In the genomic region with DNA sequence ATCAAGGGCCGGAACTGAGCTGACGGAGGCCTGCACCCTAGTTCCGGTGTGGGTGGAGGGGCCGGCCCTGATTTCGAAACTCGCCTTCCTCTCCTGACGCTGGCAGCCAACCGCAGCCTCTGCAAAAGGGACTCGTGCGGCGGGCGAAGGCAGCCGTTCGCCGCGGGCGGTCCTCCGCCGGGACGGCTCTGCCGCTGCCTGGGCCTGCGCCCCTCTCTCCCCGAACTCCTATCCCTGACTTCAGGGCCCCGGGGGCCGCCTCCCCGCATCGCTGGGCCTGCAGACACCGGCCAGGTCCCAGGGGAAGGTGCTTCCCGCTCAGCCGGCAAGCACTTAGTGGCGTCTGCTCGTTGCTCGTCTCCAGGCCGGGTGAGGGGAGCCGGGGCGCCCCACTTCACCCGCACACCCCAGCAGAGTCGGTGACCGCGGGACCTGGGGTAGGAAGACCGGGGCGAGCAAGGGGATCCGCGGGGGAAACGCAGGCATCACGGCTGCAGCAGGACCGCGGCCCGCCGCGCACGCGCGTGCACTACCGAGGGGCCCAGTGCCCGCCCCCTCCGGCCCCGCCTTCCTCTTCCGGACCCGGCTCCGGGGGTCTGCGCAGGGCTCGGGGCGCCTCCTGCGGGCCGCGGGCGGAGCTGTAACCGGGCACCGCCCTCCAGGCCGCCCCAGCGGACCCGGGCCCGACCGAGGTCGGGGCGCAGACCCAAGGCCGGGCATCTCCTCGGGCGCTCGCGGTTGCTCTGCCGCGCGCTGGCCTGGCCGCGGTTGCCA, we compare ENCODE assay signal across 1 cellular context.
A peak's percentile ranks its signal among the peaks of the same experiment; 100 is the strongest.
TF ChIP-seq lines count a peak whose summit lies in the region.

No MANE protein-coding gene starts in this region.

TF ChIP-seq in WTC11, 78 proteins besides CTCF, POLR2A, EP300 and RAD21 (continued from another document and continues in another):
- TF ChIP-seq, protein P1, sequence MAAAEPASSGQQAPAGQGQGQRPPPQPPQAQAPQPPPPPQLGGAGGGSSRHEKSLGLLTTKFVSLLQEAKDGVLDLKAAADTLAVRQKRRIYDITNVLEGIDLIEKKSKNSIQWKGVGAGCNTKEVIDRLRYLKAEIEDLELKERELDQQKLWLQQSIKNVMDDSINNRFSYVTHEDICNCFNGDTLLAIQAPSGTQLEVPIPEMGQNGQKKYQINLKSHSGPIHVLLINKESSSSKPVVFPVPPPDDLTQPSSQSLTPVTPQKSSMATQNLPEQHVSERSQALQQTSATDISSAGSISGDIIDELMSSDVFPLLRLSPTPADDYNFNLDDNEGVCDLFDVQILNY (CRISPR knock-in tag; IDR thresholded peaks at IDR 0.05): no peak; the same call in 1 of the 2 replicates
- TF ChIP-seq FOXP1 (CRISPR knock-in tag; IDR thresholded peaks at IDR 0.05; ENCODE audit: borderline replicate concordance) (peak; percentile 65; the same call in 1 of the 2 replicates), EMX1 (CRISPR knock-in tag; IDR thresholded peaks at IDR 0.05) (no peak), ZNF219 (CRISPR knock-in tag; IDR thresholded peaks at IDR 0.05; ENCODE audit: borderline replicate concordance) (no peak), NFATC4 (CRISPR knock-in tag; IDR thresholded peaks at IDR 0.05) (0 out of 2 replicates have a peak, but pooled peaks have one; percentile 51), SMAD3 (CRISPR knock-in tag; IDR thresholded peaks at IDR 0.05; ENCODE audit: borderline replicate concordance) (no peak), CREM (CRISPR knock-in tag; IDR thresholded peaks at IDR 0.05) (peak; percentile 38), PRRX2 (CRISPR knock-in tag; IDR thresholded peaks at IDR 0.05) (no peak), NR3C1 (CRISPR knock-in tag; conservative IDR thresholded peaks at IDR 0.05; ENCODE audit: low read depth) (no peak), KAT7 (CRISPR knock-in tag; IDR thresholded peaks at IDR 0.05; ENCODE audit: borderline replicate concordance) (no peak), RELA (CRISPR knock-in tag; IDR thresholded peaks at IDR 0.05; ENCODE audit: borderline replicate concordance) (no peak; the same call in 1 of the 2 replicates), SMAD4 (CRISPR knock-in tag; IDR thresholded peaks at IDR 0.05) (no peak), CBFB (CRISPR knock-in tag; IDR thresholded peaks at IDR 0.05; ENCODE audit: low read depth) (no peak), ZBTB21 (CRISPR knock-in tag; IDR thresholded peaks at IDR 0.05; ENCODE audit: borderline replicate concordance) (no peak; the same call in none of the 2 replicates), ESRRA (CRISPR knock-in tag; IDR thresholded peaks at IDR 0.05; ENCODE audit: borderline replicate concordance) (no peak)
- TF ChIP-seq, protein P2, sequence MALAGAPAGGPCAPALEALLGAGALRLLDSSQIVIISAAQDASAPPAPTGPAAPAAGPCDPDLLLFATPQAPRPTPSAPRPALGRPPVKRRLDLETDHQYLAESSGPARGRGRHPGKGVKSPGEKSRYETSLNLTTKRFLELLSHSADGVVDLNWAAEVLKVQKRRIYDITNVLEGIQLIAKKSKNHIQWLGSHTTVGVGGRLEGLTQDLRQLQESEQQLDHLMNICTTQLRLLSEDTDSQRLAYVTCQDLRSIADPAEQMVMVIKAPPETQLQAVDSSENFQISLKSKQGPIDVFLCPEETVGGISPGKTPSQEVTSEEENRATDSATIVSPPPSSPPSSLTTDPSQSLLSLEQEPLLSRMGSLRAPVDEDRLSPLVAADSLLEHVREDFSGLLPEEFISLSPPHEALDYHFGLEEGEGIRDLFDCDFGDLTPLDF (CRISPR knock-in tag; IDR thresholded peaks at IDR 0.05): no peak
- TF ChIP-seq, protein P3, sequence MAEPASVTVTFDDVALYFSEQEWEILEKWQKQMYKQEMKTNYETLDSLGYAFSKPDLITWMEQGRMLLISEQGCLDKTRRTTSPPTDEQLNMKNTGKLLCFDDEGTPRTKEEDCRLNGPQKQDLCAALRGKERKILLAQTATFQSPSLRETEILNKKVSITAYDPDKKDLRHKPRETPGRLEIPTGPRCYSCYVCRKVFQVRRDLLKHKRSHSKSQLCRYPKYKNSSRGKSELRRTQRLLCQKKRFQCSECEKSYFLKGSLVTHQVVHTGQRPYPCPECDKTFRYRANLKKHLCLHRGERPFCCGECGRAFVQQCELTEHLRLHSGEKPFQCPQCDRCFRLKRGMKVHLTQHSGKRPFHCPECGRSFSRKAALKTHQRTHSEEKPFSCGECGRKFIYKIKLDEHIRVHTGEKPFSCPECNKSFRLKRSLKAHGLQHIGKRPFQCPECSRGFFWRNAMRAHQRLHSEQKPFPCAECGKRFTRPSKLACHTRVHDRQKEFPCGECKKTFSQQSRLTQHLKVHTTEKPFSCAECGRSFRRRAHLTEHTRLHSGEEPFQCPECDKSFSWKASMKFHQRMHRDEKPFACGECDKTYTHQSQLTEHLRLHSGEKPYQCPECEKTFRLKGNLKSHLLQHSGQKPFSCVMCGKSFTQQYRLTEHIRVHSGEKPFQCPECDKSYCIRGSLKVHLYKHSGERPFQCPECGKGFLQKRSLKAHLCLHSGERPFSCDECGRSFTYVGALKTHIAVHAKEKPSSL (CRISPR knock-in tag; conservative IDR thresholded peaks at IDR 0.05): no peak
- TF ChIP-seq, protein P4, sequence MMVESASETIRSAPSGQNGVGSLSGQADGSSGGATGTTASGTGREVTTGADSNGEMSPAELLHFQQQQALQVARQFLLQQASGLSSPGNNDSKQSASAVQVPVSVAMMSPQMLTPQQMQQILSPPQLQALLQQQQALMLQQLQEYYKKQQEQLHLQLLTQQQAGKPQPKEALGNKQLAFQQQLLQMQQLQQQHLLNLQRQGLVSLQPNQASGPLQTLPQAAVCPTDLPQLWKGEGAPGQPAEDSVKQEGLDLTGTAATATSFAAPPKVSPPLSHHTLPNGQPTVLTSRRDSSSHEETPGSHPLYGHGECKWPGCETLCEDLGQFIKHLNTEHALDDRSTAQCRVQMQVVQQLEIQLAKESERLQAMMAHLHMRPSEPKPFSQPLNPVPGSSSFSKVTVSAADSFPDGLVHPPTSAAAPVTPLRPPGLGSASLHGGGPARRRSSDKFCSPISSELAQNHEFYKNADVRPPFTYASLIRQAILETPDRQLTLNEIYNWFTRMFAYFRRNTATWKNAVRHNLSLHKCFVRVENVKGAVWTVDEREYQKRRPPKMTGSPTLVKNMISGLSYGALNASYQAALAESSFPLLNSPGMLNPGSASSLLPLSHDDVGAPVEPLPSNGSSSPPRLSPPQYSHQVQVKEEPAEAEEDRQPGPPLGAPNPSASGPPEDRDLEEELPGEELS (CRISPR knock-in tag; IDR thresholded peaks at IDR 0.05): peak; percentile 50; the same call in 1 of the 2 replicates
- TF ChIP-seq, protein P5, sequence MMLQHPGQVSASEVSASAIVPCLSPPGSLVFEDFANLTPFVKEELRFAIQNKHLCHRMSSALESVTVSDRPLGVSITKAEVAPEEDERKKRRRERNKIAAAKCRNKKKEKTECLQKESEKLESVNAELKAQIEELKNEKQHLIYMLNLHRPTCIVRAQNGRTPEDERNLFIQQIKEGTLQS (CRISPR knock-in tag; conservative IDR thresholded peaks at IDR 0.05): no peak
- TF ChIP-seq, protein P6, sequence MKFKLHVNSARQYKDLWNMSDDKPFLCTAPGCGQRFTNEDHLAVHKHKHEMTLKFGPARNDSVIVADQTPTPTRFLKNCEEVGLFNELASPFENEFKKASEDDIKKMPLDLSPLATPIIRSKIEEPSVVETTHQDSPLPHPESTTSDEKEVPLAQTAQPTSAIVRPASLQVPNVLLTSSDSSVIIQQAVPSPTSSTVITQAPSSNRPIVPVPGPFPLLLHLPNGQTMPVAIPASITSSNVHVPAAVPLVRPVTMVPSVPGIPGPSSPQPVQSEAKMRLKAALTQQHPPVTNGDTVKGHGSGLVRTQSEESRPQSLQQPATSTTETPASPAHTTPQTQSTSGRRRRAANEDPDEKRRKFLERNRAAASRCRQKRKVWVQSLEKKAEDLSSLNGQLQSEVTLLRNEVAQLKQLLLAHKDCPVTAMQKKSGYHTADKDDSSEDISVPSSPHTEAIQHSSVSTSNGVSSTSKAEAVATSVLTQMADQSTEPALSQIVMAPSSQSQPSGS (CRISPR knock-in tag; IDR thresholded peaks at IDR 0.05; ENCODE audit: borderline replicate concordance, low read depth): no peak
- TF ChIP-seq, protein P7, sequence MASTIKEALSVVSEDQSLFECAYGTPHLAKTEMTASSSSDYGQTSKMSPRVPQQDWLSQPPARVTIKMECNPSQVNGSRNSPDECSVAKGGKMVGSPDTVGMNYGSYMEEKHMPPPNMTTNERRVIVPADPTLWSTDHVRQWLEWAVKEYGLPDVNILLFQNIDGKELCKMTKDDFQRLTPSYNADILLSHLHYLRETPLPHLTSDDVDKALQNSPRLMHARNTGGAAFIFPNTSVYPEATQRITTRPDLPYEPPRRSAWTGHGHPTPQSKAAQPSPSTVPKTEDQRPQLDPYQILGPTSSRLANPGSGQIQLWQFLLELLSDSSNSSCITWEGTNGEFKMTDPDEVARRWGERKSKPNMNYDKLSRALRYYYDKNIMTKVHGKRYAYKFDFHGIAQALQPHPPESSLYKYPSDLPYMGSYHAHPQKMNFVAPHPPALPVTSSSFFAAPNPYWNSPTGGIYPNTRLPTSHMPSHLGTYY (CRISPR knock-in tag; IDR thresholded peaks at IDR 0.05): no peak
- TF ChIP-seq, protein P8, sequence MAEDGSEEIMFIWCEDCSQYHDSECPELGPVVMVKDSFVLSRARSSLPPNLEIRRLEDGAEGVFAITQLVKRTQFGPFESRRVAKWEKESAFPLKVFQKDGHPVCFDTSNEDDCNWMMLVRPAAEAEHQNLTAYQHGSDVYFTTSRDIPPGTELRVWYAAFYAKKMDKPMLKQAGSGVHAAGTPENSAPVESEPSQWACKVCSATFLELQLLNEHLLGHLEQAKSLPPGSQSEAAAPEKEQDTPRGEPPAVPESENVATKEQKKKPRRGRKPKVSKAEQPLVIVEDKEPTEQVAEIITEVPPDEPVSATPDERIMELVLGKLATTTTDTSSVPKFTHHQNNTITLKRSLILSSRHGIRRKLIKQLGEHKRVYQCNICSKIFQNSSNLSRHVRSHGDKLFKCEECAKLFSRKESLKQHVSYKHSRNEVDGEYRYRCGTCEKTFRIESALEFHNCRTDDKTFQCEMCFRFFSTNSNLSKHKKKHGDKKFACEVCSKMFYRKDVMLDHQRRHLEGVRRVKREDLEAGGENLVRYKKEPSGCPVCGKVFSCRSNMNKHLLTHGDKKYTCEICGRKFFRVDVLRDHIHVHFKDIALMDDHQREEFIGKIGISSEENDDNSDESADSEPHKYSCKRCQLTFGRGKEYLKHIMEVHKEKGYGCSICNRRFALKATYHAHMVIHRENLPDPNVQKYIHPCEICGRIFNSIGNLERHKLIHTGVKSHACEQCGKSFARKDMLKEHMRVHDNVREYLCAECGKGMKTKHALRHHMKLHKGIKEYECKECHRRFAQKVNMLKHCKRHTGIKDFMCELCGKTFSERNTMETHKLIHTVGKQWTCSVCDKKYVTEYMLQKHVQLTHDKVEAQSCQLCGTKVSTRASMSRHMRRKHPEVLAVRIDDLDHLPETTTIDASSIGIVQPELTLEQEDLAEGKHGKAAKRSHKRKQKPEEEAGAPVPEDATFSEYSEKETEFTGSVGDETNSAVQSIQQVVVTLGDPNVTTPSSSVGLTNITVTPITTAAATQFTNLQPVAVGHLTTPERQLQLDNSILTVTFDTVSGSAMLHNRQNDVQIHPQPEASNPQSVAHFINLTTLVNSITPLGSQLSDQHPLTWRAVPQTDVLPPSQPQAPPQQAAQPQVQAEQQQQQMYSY (CRISPR knock-in tag; IDR thresholded peaks at IDR 0.05): no peak
- TF ChIP-seq, protein P9, sequence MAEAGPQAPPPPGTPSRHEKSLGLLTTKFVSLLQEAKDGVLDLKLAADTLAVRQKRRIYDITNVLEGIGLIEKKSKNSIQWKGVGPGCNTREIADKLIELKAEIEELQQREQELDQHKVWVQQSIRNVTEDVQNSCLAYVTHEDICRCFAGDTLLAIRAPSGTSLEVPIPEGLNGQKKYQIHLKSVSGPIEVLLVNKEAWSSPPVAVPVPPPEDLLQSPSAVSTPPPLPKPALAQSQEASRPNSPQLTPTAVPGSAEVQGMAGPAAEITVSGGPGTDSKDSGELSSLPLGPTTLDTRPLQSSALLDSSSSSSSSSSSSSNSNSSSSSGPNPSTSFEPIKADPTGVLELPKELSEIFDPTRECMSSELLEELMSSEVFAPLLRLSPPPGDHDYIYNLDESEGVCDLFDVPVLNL (CRISPR knock-in tag; IDR thresholded peaks at IDR 0.05; ENCODE audit: borderline replicate concordance, low read depth): no peak
- TF ChIP-seq, protein P10, sequence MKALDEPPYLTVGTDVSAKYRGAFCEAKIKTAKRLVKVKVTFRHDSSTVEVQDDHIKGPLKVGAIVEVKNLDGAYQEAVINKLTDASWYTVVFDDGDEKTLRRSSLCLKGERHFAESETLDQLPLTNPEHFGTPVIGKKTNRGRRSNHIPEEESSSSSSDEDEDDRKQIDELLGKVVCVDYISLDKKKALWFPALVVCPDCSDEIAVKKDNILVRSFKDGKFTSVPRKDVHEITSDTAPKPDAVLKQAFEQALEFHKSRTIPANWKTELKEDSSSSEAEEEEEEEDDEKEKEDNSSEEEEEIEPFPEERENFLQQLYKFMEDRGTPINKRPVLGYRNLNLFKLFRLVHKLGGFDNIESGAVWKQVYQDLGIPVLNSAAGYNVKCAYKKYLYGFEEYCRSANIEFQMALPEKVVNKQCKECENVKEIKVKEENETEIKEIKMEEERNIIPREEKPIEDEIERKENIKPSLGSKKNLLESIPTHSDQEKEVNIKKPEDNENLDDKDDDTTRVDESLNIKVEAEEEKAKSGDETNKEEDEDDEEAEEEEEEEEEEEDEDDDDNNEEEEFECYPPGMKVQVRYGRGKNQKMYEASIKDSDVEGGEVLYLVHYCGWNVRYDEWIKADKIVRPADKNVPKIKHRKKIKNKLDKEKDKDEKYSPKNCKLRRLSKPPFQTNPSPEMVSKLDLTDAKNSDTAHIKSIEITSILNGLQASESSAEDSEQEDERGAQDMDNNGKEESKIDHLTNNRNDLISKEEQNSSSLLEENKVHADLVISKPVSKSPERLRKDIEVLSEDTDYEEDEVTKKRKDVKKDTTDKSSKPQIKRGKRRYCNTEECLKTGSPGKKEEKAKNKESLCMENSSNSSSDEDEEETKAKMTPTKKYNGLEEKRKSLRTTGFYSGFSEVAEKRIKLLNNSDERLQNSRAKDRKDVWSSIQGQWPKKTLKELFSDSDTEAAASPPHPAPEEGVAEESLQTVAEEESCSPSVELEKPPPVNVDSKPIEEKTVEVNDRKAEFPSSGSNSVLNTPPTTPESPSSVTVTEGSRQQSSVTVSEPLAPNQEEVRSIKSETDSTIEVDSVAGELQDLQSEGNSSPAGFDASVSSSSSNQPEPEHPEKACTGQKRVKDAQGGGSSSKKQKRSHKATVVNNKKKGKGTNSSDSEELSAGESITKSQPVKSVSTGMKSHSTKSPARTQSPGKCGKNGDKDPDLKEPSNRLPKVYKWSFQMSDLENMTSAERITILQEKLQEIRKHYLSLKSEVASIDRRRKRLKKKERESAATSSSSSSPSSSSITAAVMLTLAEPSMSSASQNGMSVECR (CRISPR knock-in tag; IDR thresholded peaks at IDR 0.05; ENCODE audit: borderline replicate concordance): 0 out of 2 replicates have a peak, but pooled peaks have one; percentile 11
